8 cellular contexts compared by ENCODE assay signal in the genomic region with DNA sequence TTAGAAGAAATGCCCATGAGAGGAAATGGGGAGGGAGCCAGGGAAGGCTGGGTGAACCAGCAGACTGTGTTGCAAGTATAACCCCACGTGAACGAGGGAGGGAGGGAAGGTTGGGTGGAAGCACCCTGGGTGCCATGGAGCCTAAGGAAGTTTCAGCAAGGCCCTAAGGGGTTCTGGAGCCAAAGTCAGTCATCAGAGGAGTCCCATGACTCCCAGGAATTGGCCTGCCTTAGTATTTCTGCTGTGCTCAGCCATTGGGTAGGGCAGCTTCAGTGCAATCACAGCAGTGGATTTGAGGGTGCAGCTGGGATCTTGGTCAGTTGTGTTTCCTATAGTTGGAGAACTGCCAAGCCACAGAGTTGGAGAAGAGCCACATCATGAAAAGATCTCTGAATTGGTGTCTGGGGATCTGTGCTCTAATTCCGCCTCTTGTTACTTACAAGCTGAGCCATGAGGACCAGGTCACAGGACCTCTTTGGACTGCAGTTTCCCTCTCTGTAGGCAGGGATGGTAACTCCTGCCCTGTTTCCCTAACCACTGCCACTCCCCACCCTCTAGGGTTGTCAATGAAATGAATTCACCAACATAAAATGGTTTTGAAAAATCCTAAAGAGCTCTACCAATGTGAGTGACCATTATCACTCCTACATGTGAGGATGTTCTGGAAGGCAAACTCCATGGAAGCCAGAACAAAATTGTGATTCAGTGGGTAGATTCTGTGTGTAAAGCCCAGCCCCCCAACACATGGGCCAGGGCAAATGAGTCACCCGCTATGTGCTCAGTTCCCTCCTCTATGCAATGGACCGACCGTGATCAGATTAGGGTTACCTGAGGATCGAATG.
A peak's percentile ranks its signal among the peaks of the same experiment; 100 is the strongest.
DNase-seq lines count a peak whose midpoint lies in the region; ATAC-seq and TF ChIP-seq lines count a peak whose summit lies in the region.

No MANE protein-coding gene starts in this region.

- peaks cover 31% of the 10 kb centered on the region for H3K27me3 Mint-ChIP-seq in activated T-cell treated with anti-CD3 and anti-CD28 coated beads, Interleukin-2, amount 50 U/mL, for 24 hours

- H3K23ac ChIP-seq in mesenchymal stem cell (ENCODE audit: low read length in 2 of 2), result no peak overlapping the region

- no peak overlapping the region for H3K4me3 ChIP-seq in choroid plexus epithelial cell (ENCODE audit: low read depth, low read length)
- H3K4me3 ChIP-seq in mesenchymal stem cell (ENCODE audit: insufficient read depth in 1 of 2, low read depth in 1 of 2, low read length in 2 of 2), result no peak overlapping the region

- H3K4ac ChIP-seq in mesenchymal stem cell (ENCODE audit: low read depth in 1 of 2, low read length in 2 of 2), result no peak overlapping the region

- no peak overlapping the region for H3K4me3 Mint-ChIP-seq in activated T-cell treated with anti-CD3 and anti-CD28 coated beads, Interleukin-2, amount 50 U/mL, for 24 hours

- H3K27ac Mint-ChIP-seq in activated T-cell treated with anti-CD3 and anti-CD28 coated beads, Interleukin-2, amount 50 U/mL, for 24 hours, result no peak overlapping the region

- H2AK5ac ChIP-seq in mesenchymal stem cell (ENCODE audit: low read length, severe bottlenecking), result no peak overlapping the region

- TF ChIP-seq CTCF in choroid plexus epithelial cell (conservative IDR thresholded peaks at IDR 0.05; ENCODE audit: low read depth, low read length), result no peak

- H2BK12ac ChIP-seq in mesenchymal stem cell (ENCODE audit: low read length in 2 of 2), result no peak overlapping the region

- H4K91ac ChIP-seq in mesenchymal stem cell (ENCODE audit: low read length), result no peak overlapping the region

- no peak overlapping the region for H3K4me2 ChIP-seq in mesenchymal stem cell (ENCODE audit: low read length, poor library complexity, severe bottlenecking)

- DNase-seq in AML-193 (lab: John Stamatoyannopoulos, UW), result peak; percentile 12 to 29
- peak; percentile 83 for DNase-seq in M059J (ENCODE audit: low read depth)
- DNase-seq in choroid plexus epithelial cell (ENCODE audit: low read depth), result peak; percentile 95
- DNase-seq in mesenchymal stem cell, result peak; percentile 62
- no peak for DNase-seq in NK-92 treated with Interleukin-12 subunit alpha and Interleukin-12 subunit beta, amount 100 ng/mL, for 24 hours (lab: John Stamatoyannopoulos, UW)
- DNase-seq in activated T-cell treated with anti-CD3 and anti-CD28 coated beads, Interleukin-2, amount 50 U/mL, for 24 hours, result no peak
- DNase-seq in GDM1 (lab: John Stamatoyannopoulos, UW), result no peak

- ATAC-seq in GM19324 (IDR thresholded peaks at IDR 0.05; ENCODE audit: low FRiP score, unreplicated experiment), result no peak

- H3K4me1 ChIP-seq in mesenchymal stem cell (ENCODE audit: control insufficient read depth, insufficient read depth, low read depth, low read length), result peaks cover 12% of the 10 kb centered on the region

- no peaks in the 10 kb centered on the region for H3K36me3 ChIP-seq in mesenchymal stem cell (ENCODE audit: control insufficient read depth in 1 of 2, insufficient read depth in 2 of 2, low read depth in 1 of 2, low read length in 2 of 2)

- no peak overlapping the region for H4K8ac ChIP-seq in mesenchymal stem cell (ENCODE audit: low read length)

- H3K9me3 Mint-ChIP-seq in activated T-cell treated with anti-CD3 and anti-CD28 coated beads, Interleukin-2, amount 50 U/mL, for 24 hours, result no peaks in the 10 kb centered on the region

- no peaks in the 10 kb centered on the region for H3K9me3 ChIP-seq in mesenchymal stem cell (ENCODE audit: control insufficient read depth, low read length)

- H3K9ac ChIP-seq in mesenchymal stem cell (ENCODE audit: low read length), result no peak overlapping the region

- H2AFZ ChIP-seq in mesenchymal stem cell (ENCODE audit: low read depth, low read length), result no peak overlapping the region

- H3K36me3 Mint-ChIP-seq in activated T-cell treated with anti-CD3 and anti-CD28 coated beads, Interleukin-2, amount 50 U/mL, for 24 hours (ENCODE audit: low read depth), result no peaks in the 10 kb centered on the region

- no peaks in the 10 kb centered on the region for H3K4me1 Mint-ChIP-seq in activated T-cell treated with anti-CD3 and anti-CD28 coated beads, Interleukin-2, amount 50 U/mL, for 24 hours (ENCODE audit: low read depth)

- WGBS in mesenchymal stem cell, result 82% methylated on average over 7 of the region's 7 CpGs

- H3K14ac ChIP-seq in mesenchymal stem cell (ENCODE audit: low read length in 2 of 2), result no peak overlapping the region

- no peak overlapping the region for H2BK120ac ChIP-seq in mesenchymal stem cell (ENCODE audit: low read depth, low read length)

- H2BK5ac ChIP-seq in mesenchymal stem cell (ENCODE audit: low read depth, low read length, poor library complexity, severe bottlenecking), result no peak overlapping the region

- no peak overlapping the region for H2BK15ac ChIP-seq in mesenchymal stem cell (ENCODE audit: low read depth, poor library complexity, severe bottlenecking)

- H3K27me3 ChIP-seq in mesenchymal stem cell (ENCODE audit: control insufficient read depth in 1 of 2, insufficient read depth in 1 of 2, low read length in 2 of 2), result peaks cover 52 to 53% of the 10 kb centered on the region in 2 experiments

- H3K79me1 ChIP-seq in mesenchymal stem cell (replicated peaks; ENCODE audit: low read length, poor library complexity, severe bottlenecking), result no peaks in the 10 kb centered on the region

- no peak overlapping the region for H3K18ac ChIP-seq in mesenchymal stem cell (ENCODE audit: low read depth in 1 of 2, low read length in 2 of 2)

- no peak overlapping the region for H3K27ac ChIP-seq in mesenchymal stem cell (ENCODE audit: low read length, poor library complexity, severe bottlenecking)

Comparison
In these comparisons a context has a peak if more than half of its experiments do, and no peak if none do; other contexts are left out.
1. DNase-seq: peak in AML-193 (2 of 2), M059J (single experiment), choroid plexus epithelial cell (single experiment) and mesenchymal stem cell (single experiment); none in NK-92 treated with Interleukin-12 subunit alpha and Interleukin-12 subunit beta, amount 100 ng/mL, for 24 hours (single experiment), activated T-cell treated with anti-CD3 and anti-CD28 coated beads, Interleukin-2, amount 50 U/mL, for 24 hours (single experiment) and GDM1 (single experiment).